ENCODE assay signal across 16 cellular contexts in genomic region chr1:44822981-44823451, GRCh38. TPM values are rescaled to one million over a fixed set of nuclear protein-coding genes. Genes with fewer than 3 reads are reported as not detected.
"Had no signal": no experiment of that assay in that cellular context is flagged by ENCODE, and none has a peak within 500 bp of the region (broad histone marks: within the 10 kb centered on the region; RNA-seq: fewer than 3 reads in every experiment).

No MANE protein-coding gene starts in this region.

- H3K36me3 ChIP-seq: left lung, prostate gland, right lobe of liver, stomach had no signal

- ATAC-seq: activated T-cell treated with anti-CD3 and anti-CD28 coated beads, Interleukin-2, amount 50 U/mL, for 72 hours; left lung; natural killer cell; right lobe of liver; WTC11 had no signal

- H3K9me3 ChIP-seq: left lung, prostate gland, right lobe of liver, stomach had no signal

- H3K4me1 ChIP-seq: prostate gland had no signal

- H3K4me3 ChIP-seq: left lung, prostate gland, right lobe of liver, stomach had no signal

- H3K27ac ChIP-seq: left lung, prostate gland, right lobe of liver, stomach had no signal

- H3K27me3 ChIP-seq: left lung, right lobe of liver, stomach had no signal

- FAIRE-seq: astrocyte, bronchial epithelial cell, endometrium, islet of Langerhans, urothelium cell line had no signal

- DNase-seq: activated CD4-positive, alpha-beta T cell treated with anti-CD3 and anti-CD28 coated beads for 48 hours; activated CD8-positive, alpha-beta memory T cell treated with anti-CD3 and anti-CD28 coated beads, Interleukin-2, amount 50 U/mL, for 48 hours; activated naive CD4-positive, alpha-beta T cell; activated T-cell treated with anti-CD3 and anti-CD28 coated beads, Interleukin-2, amount 50 U/mL, for 72 hours; left lung; natural killer cell; stomach; T-helper 2 cell had no signal

RNA-seq across cellular contexts. Expression of gene DYNLT4, which starts 15.9 kb away (rescaled TPM):
- total RNA-seq: bronchial epithelial cell had no signal

RNA-seq across cellular contexts. Expression of gene PTCH2, which starts 20.0 kb away (rescaled TPM):
- total RNA-seq: bronchial epithelial cell had no signal

RNA-seq across cellular contexts. Expression of gene BEST4, which starts 35.0 kb away (rescaled TPM):
- total RNA-seq: astrocyte, bronchial epithelial cell, prostate gland had no signal
